In the genomic region with DNA sequence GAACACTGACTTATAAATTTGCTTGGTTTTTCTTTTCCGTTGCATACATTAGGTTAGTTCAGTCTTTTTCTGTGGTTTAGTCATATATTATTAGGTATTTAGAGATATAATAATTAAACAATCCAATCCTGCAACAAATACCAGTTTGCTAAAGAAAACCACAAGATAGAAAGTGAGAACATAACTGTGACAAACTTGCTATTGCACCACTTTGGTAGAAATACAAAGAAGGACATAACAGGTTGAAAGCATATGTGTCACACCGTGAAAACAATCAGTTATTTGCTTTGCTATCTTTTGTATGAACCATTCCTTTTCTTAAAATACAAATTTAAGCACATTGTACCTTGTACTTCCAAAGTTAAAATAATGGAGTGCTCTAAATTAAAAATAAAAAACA, we compare ENCODE assay signal across 12 cellular contexts. TPM values are rescaled to one million over a fixed set of nuclear protein-coding genes. Genes with fewer than 3 reads are reported as not detected.
DNase-seq lines count a peak whose midpoint lies in the region; ATAC-seq and TF ChIP-seq lines count a peak whose summit lies in the region.
"Had no signal": no experiment of that assay in that cellular context is flagged by ENCODE, and none has a peak within 500 bp of the region (broad histone marks: within the 10 kb centered on the region; RNA-seq: fewer than 3 reads in every experiment).

No MANE protein-coding gene starts in this region.

- H3K9ac ChIP-seq in PC-3 (ENCODE audit: low read length) = no peak overlapping the region

- BruUV-seq in PC-3 (replicated peaks; lab: Mats Ljungman, UMichigan) = no TSS peak

- no peaks in the 10 kb centered on the region for H3K9me2 ChIP-seq in PC-3 (replicated peaks; ENCODE audit: low read length)

- CTCF ChIA-PET in PC-3 (lab: Charles Lee) = interaction anchor here (1.0 to 1.3 kb wide), 4 partner anchors 15 to 168 kb away, joined by 3 to 24 read pairs (median 4); no protein-coding TSS in a partner anchor

- no peaks in the 10 kb centered on the region for H3K9me3 ChIP-seq in PC-3 (ENCODE audit: low read length)
- no peaks in the 10 kb centered on the region for H3K9me3 ChIP-seq in Peyer's patch
- H3K9me3 ChIP-seq: A549 had no signal

- no peaks in the 10 kb centered on the region for H4K20me1 ChIP-seq in PC-3 (ENCODE audit: low read length)

- DNase-seq in PC-3 = no peak
- DNase-seq in Peyer's patch = no peak
- no peak for DNase-seq in left lobe of liver (ENCODE audit: low spot score)
- DNase-seq in activated CD4-positive, CD25-positive, alpha-beta regulatory T cell treated with anti-CD3 and anti-CD28 coated beads, Interleukin-2, amount 50 U/mL, for 72 hours = no peak
- DNase-seq: NCI-H187 treated with DMSO at 0.1 percent for 48 hours had no signal

- TF ChIP-seq POLR2A in Peyer's patch (IDR thresholded peaks at IDR 0.05) = no peak

- no peaks in the 10 kb centered on the region for H3F3A ChIP-seq in PC-3 (ENCODE audit: low read length, unreplicated experiment)

- ATAC-seq in GM19395 (IDR thresholded peaks at IDR 0.05; ENCODE audit: unreplicated experiment) (peak; percentile 89), HG03064 (IDR thresholded peaks at IDR 0.05; ENCODE audit: low read depth, unreplicated experiment) (peak; percentile 88), PC-3 (0 out of 2 replicates have a peak, but pooled peaks have one; percentile 13), left lobe of liver (no peak), HG03342 (IDR thresholded peaks at IDR 0.05; ENCODE audit: unreplicated experiment) (no peak)
- ATAC-seq: activated CD8-positive, alpha-beta T cell treated with anti-CD3 and anti-CD28 coated beads for 36 hours; esophagus mucosa had no signal

- H3K27ac ChIP-seq in ACC112 (ENCODE audit: low read depth, low read length) (peak overlapping the region; percentile 33), PC-3 (ENCODE audit: low read length) (no peak overlapping the region), Peyer's patch (no peak overlapping the region)
- H3K27ac ChIP-seq: A549 had no signal

- H3K36me3 ChIP-seq in ACC112 (ENCODE audit: insufficient read depth, low read length) (no peaks in the 10 kb centered on the region), PC-3 (ENCODE audit: low read depth, low read length) (no peaks in the 10 kb centered on the region), Peyer's patch (no peaks in the 10 kb centered on the region)

- peak overlapping the region; percentile 77 for H2AFZ ChIP-seq in ACC112 (ENCODE audit: low read length, unreplicated experiment)
- no peak overlapping the region for H2AFZ ChIP-seq in PC-3 (ENCODE audit: low read length)

- POLR2A ChIA-PET in PC-3 (lab: Charles Lee; ENCODE audit: unreplicated experiment) = no interaction called here

- H3K79me2 ChIP-seq in ACC112 (ENCODE audit: control insufficient read depth, insufficient read depth, low read length, unreplicated experiment) (no peaks in the 10 kb centered on the region), PC-3 (ENCODE audit: low read length) (no peaks in the 10 kb centered on the region)

- no peaks in the 10 kb centered on the region for H3K27me3 ChIP-seq in ACC112 (ENCODE audit: insufficient read depth, low read length)
- no peaks in the 10 kb centered on the region for H3K27me3 ChIP-seq in PC-3 (ENCODE audit: low read length)
- no peaks in the 10 kb centered on the region for H3K27me3 ChIP-seq in Peyer's patch

- no peak overlapping the region for H3K4me3 ChIP-seq in ACC112 (ENCODE audit: low read depth, low read length)
- H3K4me3 ChIP-seq in PC-3 (ENCODE audit: low read length) = no peak overlapping the region
- H3K4me3 ChIP-seq in Peyer's patch = no peak overlapping the region
- H3K4me3 ChIP-seq: A549 had no signal

- intact Hi-C loops in PC-3 (cut with micrococcal nuclease) = loop anchor here (5.0 to 10.0 kb wide), 4 partner anchors 148 to 435 kb away; no protein-coding TSS in a partner anchor

- peaks cover 14% of the 10 kb centered on the region for H3K4me1 ChIP-seq in ACC112 (ENCODE audit: control insufficient read depth, insufficient read depth, low read length, unreplicated experiment)
- H3K4me1 ChIP-seq in PC-3 (ENCODE audit: insufficient read depth, low read length) = peaks cover 4% of the 10 kb centered on the region; the same call in 1 of the 2 replicates
- H3K4me1 ChIP-seq in Peyer's patch = no peaks in the 10 kb centered on the region
- H3K4me1 ChIP-seq: A549 had no signal

- TF ChIP-seq CTCF in PC-3 (conservative IDR thresholded peaks at IDR 0.05; ENCODE audit: low read depth, low read length) = no peak
- TF ChIP-seq CTCF in Peyer's patch (IDR thresholded peaks at IDR 0.05) = no peak

- H3K4me2 ChIP-seq in PC-3 (ENCODE audit: low read length) = no peak overlapping the region
- H3K4me2 ChIP-seq: A549 had no signal

RNA-seq across cellular contexts. Expression of gene KCNQ5, which starts 42.0 kb away (rescaled TPM):
- total RNA-seq in PC-3 (2014; rRNA removed) (0.17 TPM in 1 of 2 replicates, not detected in the other), Peyer's patch (1 to 10 TPM in 1 of 4 donors, under 1 TPM in 2, not detected in 1; 0.27 to 5.0 (median 0.38) TPM), left lobe of liver (not detected)

Comparison
In these comparisons a context has a peak if more than half of its experiments do, and no peak if none do; other contexts are left out.
1. ATAC-seq: peak in GM19395 (single experiment), HG03064 (single experiment) and PC-3 (single experiment); none in left lobe of liver (single experiment) and HG03342 (single experiment).